Comparison of ENCODE assay signal across 13 cellular contexts in the genomic region with DNA sequence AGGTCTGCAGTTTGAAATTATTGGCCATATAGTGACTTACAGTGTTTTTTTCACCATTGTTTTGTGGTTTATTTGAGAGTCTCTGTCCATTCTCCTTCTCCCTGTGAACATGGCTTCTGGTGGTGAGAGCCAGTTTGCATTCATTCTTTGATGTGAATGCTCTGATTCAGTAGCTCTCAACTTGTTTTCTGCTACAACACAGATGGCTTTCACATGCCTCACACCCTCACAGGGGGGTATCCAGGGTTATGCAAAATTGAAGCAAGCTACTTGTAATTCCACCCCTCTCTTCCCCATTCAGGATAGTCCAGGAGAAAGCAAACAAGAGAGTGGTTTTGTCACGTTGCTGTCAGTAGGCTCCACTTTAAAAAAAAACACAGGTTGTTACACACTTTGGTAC. TPM values are rescaled to one million over a fixed set of nuclear protein-coding genes. Genes with fewer than 3 reads are reported as not detected.
DNase-seq lines count a peak whose midpoint lies in the region; ATAC-seq and TF ChIP-seq lines count a peak whose summit lies in the region.
"Had no signal": no experiment of that assay in that cellular context is flagged by ENCODE, and none has a peak within 500 bp of the region (broad histone marks: within the 10 kb centered on the region; RNA-seq: fewer than 3 reads in every experiment).

No MANE protein-coding gene starts in this region.

- peaks cover 0 to 1% (median 0%) of the 10 kb centered on the region in 6 donors for H3K9me3 Mint-ChIP-seq in immature natural killer cell
- no peaks in the 10 kb centered on the region for H3K9me3 Mint-ChIP-seq in stimulated activated naive CD8-positive, alpha-beta T cell treated with anti-CD3 and anti-CD28 coated beads, Interleukin-15, amount 100 ng/mL, for 72 hours

- no peaks in the 10 kb centered on the region for H3K36me3 ChIP-seq in OCI-LY7 (ENCODE audit: insufficient read depth, low read length)
- H3K36me3 ChIP-seq: uterus had no signal

- peaks cover 0 to 3% (median 0%) of the 10 kb centered on the region in 3 donors for H3K36me3 Mint-ChIP-seq in immature natural killer cell

- no peaks in the 10 kb centered on the region for H3K27me3 Mint-ChIP-seq in immature natural killer cell (ENCODE audit: low read depth in 3 of 3)
- H3K27me3 Mint-ChIP-seq in stimulated activated naive CD8-positive, alpha-beta T cell treated with anti-CD3 and anti-CD28 coated beads, Interleukin-15, amount 100 ng/mL, for 72 hours = no peaks in the 10 kb centered on the region

- ATAC-seq in stimulated activated naive CD8-positive, alpha-beta T cell treated with anti-CD3 and anti-CD28 coated beads, Interleukin-15, amount 100 ng/mL, for 72 hours = no peak

- no peaks in the 10 kb centered on the region for H3K9me2 ChIP-seq in OCI-LY7 (ENCODE audit: insufficient read depth, low read length)

- H3K4me2 ChIP-seq in OCI-LY7 (ENCODE audit: low read length) = no peak overlapping the region

- no peak for TF ChIP-seq CTCF in OCI-LY7 (conservative IDR thresholded peaks at IDR 0.05; ENCODE audit: low read length)

- no peaks in the 10 kb centered on the region for H3K9me3 ChIP-seq in OCI-LY7 (ENCODE audit: low read length)
- H3K9me3 ChIP-seq: uterus had no signal

- peak overlapping the region; percentile 25 to 67 (median 48) for H3K4me3 Mint-ChIP-seq in immature natural killer cell
- no peak overlapping the region for H3K4me3 Mint-ChIP-seq in stimulated activated naive CD8-positive, alpha-beta T cell treated with anti-CD3 and anti-CD28 coated beads, Interleukin-15, amount 100 ng/mL, for 72 hours

- H3K4me3 ChIP-seq in OCI-LY7 (ENCODE audit: low read depth, low read length, poor library complexity, severe bottlenecking) = no peak overlapping the region
- H3K4me3 ChIP-seq: uterus had no signal

- no peaks in the 10 kb centered on the region; the same call in 1 of the 2 replicates for H3K79me2 ChIP-seq in OCI-LY7 (ENCODE audit: insufficient read depth, low read depth, low read length)

- H3K27ac ChIP-seq in OCI-LY7 (ENCODE audit: low read depth, low read length, poor library complexity, severe bottlenecking) = no peak overlapping the region
- H3K27ac ChIP-seq: uterus, VCaP had no signal

- peaks cover 49 to 68% of the 10 kb centered on the region in 2 donors for H3K4me1 Mint-ChIP-seq in immature natural killer cell
- peaks cover 42% of the 10 kb centered on the region for H3K4me1 Mint-ChIP-seq in stimulated activated naive CD8-positive, alpha-beta T cell treated with anti-CD3 and anti-CD28 coated beads, Interleukin-15, amount 100 ng/mL, for 72 hours

- POLR2A ChIA-PET in OCI-LY7 (lab: Charles Lee) = interaction anchor here (0.6 kb wide), 1 partner anchor 99 kb away, joined by 4 read pairs; no protein-coding TSS in a partner anchor

- H4K20me1 ChIP-seq in OCI-LY7 (ENCODE audit: insufficient read depth, low read length) = no peaks in the 10 kb centered on the region; the same call in 1 of the 2 replicates

- no TSS peak for BruUV-seq in OCI-LY7 (replicated peaks; lab: Mats Ljungman, UMichigan)

- CTCF ChIA-PET in OCI-LY7 (lab: Charles Lee; ENCODE audit: unreplicated experiment) = no interaction called here

- peaks cover 5% of the 10 kb centered on the region for H3K4me1 ChIP-seq in OCI-LY7 (ENCODE audit: insufficient read depth, low read length, poor library complexity, severe bottlenecking)
- H3K4me1 ChIP-seq: uterus had no signal

- intact Hi-C loops in OCI-LY7 (cut with micrococcal nuclease; ENCODE audit: unreplicated experiment) = no loop called here

- H3K27ac Mint-ChIP-seq in immature natural killer cell = peak overlapping the region; percentile 20 to 89 (median 76)
- H3K27ac Mint-ChIP-seq in stimulated activated naive CD8-positive, alpha-beta T cell treated with anti-CD3 and anti-CD28 coated beads, Interleukin-15, amount 100 ng/mL, for 72 hours = no peak overlapping the region

- H2AFZ ChIP-seq in OCI-LY7 (ENCODE audit: low read length) = no peak overlapping the region

- peak; percentile 41 to 50 for DNase-seq in NCI-H526 (lab: John Stamatoyannopoulos, UW)
- no peak for DNase-seq in NCI-H526 treated with DMSO at 0.1 percent for 48 hours (lab: John Stamatoyannopoulos, UW)
- peak; percentile 61 for DNase-seq in astrocyte of the hippocampus (ENCODE audit: low read depth, low spot score)
- no peak for DNase-seq in immature natural killer cell
- DNase-seq in superior temporal gyrus (ENCODE audit: extremely low spot score) = peak; percentile 62
- no peak for DNase-seq in OCI-LY7 (ENCODE audit: low spot score)
- no peak for DNase-seq in stimulated activated naive CD8-positive, alpha-beta T cell treated with anti-CD3 and anti-CD28 coated beads, Interleukin-15, amount 100 ng/mL, for 72 hours
- DNase-seq in A172 (ENCODE audit: low spot score) = no peak
- DNase-seq: activated CD8-positive, alpha-beta memory T cell treated with anti-CD3 and anti-CD28 coated beads, Interleukin-2, amount 50 U/mL, for 4 hours; DMS79 treated with DMSO at 0.1 percent for 48 hours; NCI-H187; uterus had no signal

RNA-seq across cellular contexts. Expression of gene SLX4IP, which starts 55.6 kb away (rescaled TPM):
- polyA plus RNA-seq in immature natural killer cell = 1 to 10 TPM in 1 of 3 donors, under 1 TPM in 2; 0.52 to 1.6 (median 0.75) TPM
- 3.4 and 4.1 TPM in 2 replicates for total RNA-seq in OCI-LY7 (2014; rRNA removed; shearing (Covaris generic))
- 8.7 and 9.2 TPM in 2 replicates for total RNA-seq in OCI-LY7 (2022)
- 5.7 and 5.9 TPM in 2 replicates for total RNA-seq in A172 (2014; rRNA removed; shearing (Covaris generic))

RNA-seq across cellular contexts. Expression of gene MKKS, which starts 56.7 kb away (rescaled TPM):
- polyA plus RNA-seq in immature natural killer cell = 10 to 100 TPM; 17.3 to 27.5 (median 26.8) TPM
- total RNA-seq in OCI-LY7 (2014; rRNA removed; shearing (Covaris generic)) = 1.0 and 1.4 TPM in 2 replicates
- total RNA-seq in OCI-LY7 (2022) = 5.6 and 5.9 TPM in 2 replicates
- total RNA-seq in A172 (2014; rRNA removed; shearing (Covaris generic)) = 9.8 and 11.2 TPM in 2 replicates

Comparison
In these comparisons a context has a peak if more than half of its experiments do, and no peak if none do; other contexts are left out.
1. DNase-seq: peak in NCI-H526 (2 of 2), astrocyte of the hippocampus (single experiment) and superior temporal gyrus (single experiment); none in NCI-H526 treated with DMSO at 0.1 percent for 48 hours (single experiment), immature natural killer cell (0 of 3), OCI-LY7 (single experiment), stimulated activated naive CD8-positive, alpha-beta T cell treated with anti-CD3 and anti-CD28 coated beads, Interleukin-15, amount 100 ng/mL, for 72 hours (0 of 2) and A172 (single experiment).
2. H3K27ac Mint-ChIP-seq: peak in immature natural killer cell (6 of 6); none in stimulated activated naive CD8-positive, alpha-beta T cell treated with anti-CD3 and anti-CD28 coated beads, Interleukin-15, amount 100 ng/mL, for 72 hours (0 of 2).
3. H3K4me3 Mint-ChIP-seq: peak in immature natural killer cell (5 of 5); none in stimulated activated naive CD8-positive, alpha-beta T cell treated with anti-CD3 and anti-CD28 coated beads, Interleukin-15, amount 100 ng/mL, for 72 hours (0 of 2).